Comparison of ENCODE assay signal across 25 cellular contexts in the genomic region with DNA sequence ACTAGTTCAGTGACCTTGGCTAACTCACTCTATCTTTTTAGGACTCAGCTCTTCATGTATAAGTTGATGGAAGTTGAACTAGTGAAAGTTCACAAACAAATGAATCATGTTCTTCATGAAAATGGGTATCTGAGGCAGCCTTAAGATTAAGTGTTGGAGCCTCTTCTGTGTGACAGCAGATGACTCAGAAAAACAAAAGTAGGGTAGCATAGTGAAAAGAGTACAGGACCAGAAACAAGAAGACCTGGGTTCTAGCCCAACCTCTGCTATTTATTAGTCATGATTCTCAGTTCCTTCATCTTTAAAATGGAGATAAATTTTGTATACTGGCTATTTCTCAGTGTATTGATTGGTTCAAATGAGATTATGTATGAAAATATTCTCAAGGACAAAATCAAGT.
"Had no signal": no experiment of that assay in that cellular context is flagged by ENCODE, and none has a peak within 500 bp of the region (broad histone marks: within the 10 kb centered on the region; RNA-seq: fewer than 3 reads in every experiment).

No MANE protein-coding gene starts in this region.

- H3K4me3 Mint-ChIP-seq: activated CD4-positive, alpha-beta T cell treated with anti-CD3 and anti-CD28 coated beads, Interleukin-2, amount 10 ng/mL, durations not matched to agents 24 days and 14 days; activated naive CD8-positive, alpha-beta T cell treated with anti-CD3 and anti-CD28 coated beads for 36 hours; central memory CD8-positive, alpha-beta T cell; effector memory CD8-positive, alpha-beta T cell; memory B cell; natural killer cell treated with Interleukin-12 subunit alpha and Interleukin-12 subunit beta and Interleukin-15 and Interleukin-18, amount 100 ng/mL, for 72 hours; WTC11 had no signal

- H3K4me1 ChIP-seq: breast epithelium, psoas muscle had no signal

- H3K27ac Mint-ChIP-seq: activated CD4-positive, alpha-beta T cell treated with anti-CD3 and anti-CD28 coated beads, Interleukin-2, amount 10 ng/mL, durations not matched to agents 24 days and 14 days; activated naive CD8-positive, alpha-beta T cell treated with anti-CD3 and anti-CD28 coated beads for 36 hours; effector memory CD8-positive, alpha-beta T cell; memory B cell; natural killer cell treated with Interleukin-12 subunit alpha and Interleukin-12 subunit beta and Interleukin-15 and Interleukin-18, amount 100 ng/mL, for 72 hours; WTC11 had no signal

- H3K9me3 ChIP-seq: breast epithelium, gastrocnemius medialis, pancreas, psoas muscle, right atrium auricular region, stomach, suprapubic skin had no signal

- H3K9me3 Mint-ChIP-seq: activated CD4-positive, alpha-beta T cell treated with anti-CD3 and anti-CD28 coated beads, Interleukin-2, amount 10 ng/mL, durations not matched to agents 24 days and 14 days; central memory CD8-positive, alpha-beta T cell; effector memory CD8-positive, alpha-beta T cell; natural killer cell treated with Interleukin-12 subunit alpha and Interleukin-12 subunit beta and Interleukin-15 and Interleukin-18, amount 100 ng/mL, for 72 hours had no signal

- H3K36me3 ChIP-seq: breast epithelium, pancreas had no signal

- ATAC-seq: effector memory CD8-positive, alpha-beta T cell; esophagus mucosa; gastrocnemius medialis; left cardiac atrium; natural killer cell treated with Interleukin-12 subunit alpha and Interleukin-12 subunit beta and Interleukin-15 and Interleukin-18, amount 100 ng/mL, for 72 hours; pancreas; psoas muscle; WTC11 had no signal

- H3K27ac ChIP-seq: breast epithelium, gastrocnemius medialis, pancreas, psoas muscle, right atrium auricular region, spleen, stomach, suprapubic skin, tibial nerve had no signal

- H3K4me1 Mint-ChIP-seq: central memory CD8-positive, alpha-beta T cell; WTC11 had no signal

- H3K36me3 Mint-ChIP-seq: activated naive CD8-positive, alpha-beta T cell treated with anti-CD3 and anti-CD28 coated beads for 36 hours; natural killer cell treated with Interleukin-12 subunit alpha and Interleukin-12 subunit beta and Interleukin-15 and Interleukin-18, amount 100 ng/mL, for 72 hours had no signal

- DNase-seq: activated CD4-positive, alpha-beta T cell treated with anti-CD3 and anti-CD28 coated beads, Interleukin-2, amount 10 ng/mL, durations not matched to agents 24 days and 14 days; activated CD8-positive, alpha-beta memory T cell treated with anti-CD3 and anti-CD28 coated beads, Interleukin-2, amount 50 U/mL, for 4 hours; activated naive CD8-positive, alpha-beta T cell treated with anti-CD3 and anti-CD28 coated beads for 36 hours; amniotic stem cell; dorsolateral prefrontal cortex; effector memory CD8-positive, alpha-beta T cell; gastrocnemius medialis; head of caudate nucleus; hypothalamus; left cardiac atrium; pancreas; psoas muscle; spleen; stimulated activated CD4-positive, alpha-beta T cell treated with anti-CD3 and anti-CD28 coated beads, Interleukin-4, amount 100 ng/mL, for 24 hours; stomach; T-helper 9 cell had no signal

- H3K27me3 Mint-ChIP-seq: activated CD4-positive, alpha-beta T cell treated with anti-CD3 and anti-CD28 coated beads, Interleukin-2, amount 10 ng/mL, durations not matched to agents 24 days and 14 days; activated naive CD8-positive, alpha-beta T cell treated with anti-CD3 and anti-CD28 coated beads for 36 hours; central memory CD8-positive, alpha-beta T cell; effector memory CD8-positive, alpha-beta T cell; memory B cell had no signal

- H3K27me3 ChIP-seq: breast epithelium, dorsolateral prefrontal cortex, gastrocnemius medialis, pancreas, right atrium auricular region, spleen, stomach, suprapubic skin, tibial nerve had no signal

- H3K4me3 ChIP-seq: breast epithelium, dorsolateral prefrontal cortex, gastrocnemius medialis, pancreas, psoas muscle, right atrium auricular region, spleen, stomach, suprapubic skin, tibial nerve had no signal
